17 cellular contexts compared by ENCODE assay signal in the genomic region with DNA sequence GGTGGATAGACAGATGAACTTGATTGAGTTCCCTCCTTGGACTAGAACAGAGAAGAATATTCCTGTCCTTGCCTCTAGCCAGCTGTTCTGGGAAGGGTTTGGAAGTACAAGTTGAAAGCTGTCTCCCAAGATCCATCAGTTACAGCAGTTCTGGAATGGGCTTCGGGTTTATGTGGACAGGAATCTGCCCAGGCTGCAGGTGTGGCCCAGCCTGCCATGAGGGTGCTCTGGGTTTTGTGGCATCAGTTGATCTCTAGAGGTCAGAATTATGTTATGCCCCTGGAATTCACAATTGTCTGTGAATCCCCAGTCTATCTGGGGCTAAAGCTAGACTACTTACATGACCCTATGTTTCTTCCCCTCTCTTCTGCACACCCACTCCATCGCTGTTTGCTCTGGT. TPM values are rescaled to one million over a fixed set of nuclear protein-coding genes. Genes with fewer than 3 reads are reported as not detected.
DNase-seq lines count a peak whose midpoint lies in the region; ATAC-seq and TF ChIP-seq lines count a peak whose summit lies in the region.
"Had no signal": no experiment of that assay in that cellular context is flagged by ENCODE, and none has a peak within 500 bp of the region (broad histone marks: within the 10 kb centered on the region; RNA-seq: fewer than 3 reads in every experiment).

No MANE protein-coding gene starts in this region.

- WGBS in right cardiac atrium = 65% methylated on average over 2 of the region's 2 CpGs
- WGBS in trophoblast cell (ENCODE audit: extremely low coverage, insufficient coverage, insufficient read length) = no CpG with 5 or more reads among the region's 2 CpGs

- no peak overlapping the region for H3K18ac ChIP-seq in trophoblast cell (ENCODE audit: low read length)

- H3K4me1 Mint-ChIP-seq in activated T-cell treated with anti-CD3 and anti-CD28 coated beads, Interleukin-2, amount 50 U/mL, for 4 hours (ENCODE audit: low read depth) = peaks cover 15% of the 10 kb centered on the region

- TF ChIP-seq POLR2A in uterus (IDR thresholded peaks at IDR 0.05) = no peak

- DNase-seq in right cardiac atrium (no peak), Right ventricle myocardium inferior (ENCODE audit: missing footprints) (no peak), glomerular visceral epithelial cell (ENCODE audit: extremely low spot score) (peak; percentile 45), trophoblast cell (peak; percentile 75 to 77), uterus (no peak), NOMO-1 (lab: John Stamatoyannopoulos, UW; ENCODE audit: unreplicated experiment in 2 of 2) (no peak)
- no peak for DNase-seq in activated T-cell treated with anti-CD3 and anti-CD28 coated beads, Interleukin-2, amount 50 U/mL, for 4 hours
- DNase-seq: AML-193; Calu3; CD8-positive, alpha-beta T cell; DMS79 treated with DMSO at 0.1 percent for 48 hours; GF-D8; HCEC 1CT had no signal

- H3K36me3 ChIP-seq in trophoblast cell (ENCODE audit: control insufficient read depth in 1 of 2, insufficient read depth in 2 of 2, low read length in 2 of 2) (no peaks in the 10 kb centered on the region), uterus (no peaks in the 10 kb centered on the region)

- no peak overlapping the region for H4K8ac ChIP-seq in trophoblast cell (ENCODE audit: low read depth, low read length)

- no peaks in the 10 kb centered on the region for H3K36me3 Mint-ChIP-seq in activated T-cell treated with anti-CD3 and anti-CD28 coated beads, Interleukin-2, amount 50 U/mL, for 4 hours (ENCODE audit: insufficient read depth)
- H3K36me3 Mint-ChIP-seq: CD8-positive, alpha-beta T cell; IgD-negative memory B cell had no signal

- H3K9me3 Mint-ChIP-seq in activated T-cell treated with anti-CD3 and anti-CD28 coated beads, Interleukin-2, amount 50 U/mL, for 4 hours = no peaks in the 10 kb centered on the region
- H3K9me3 Mint-ChIP-seq: CD8-positive, alpha-beta T cell; IgD-negative memory B cell had no signal

- H2BK120ac ChIP-seq in trophoblast cell (ENCODE audit: insufficient read depth, low read length, poor library complexity) = no peak overlapping the region

- no peak for TF ChIP-seq CTCF in uterus (IDR thresholded peaks at IDR 0.05)

- H3K79me2 ChIP-seq in trophoblast cell (ENCODE audit: control insufficient read depth, insufficient read depth, low read length, poor library complexity) = no peaks in the 10 kb centered on the region

- no peak overlapping the region for H3K9ac ChIP-seq in trophoblast cell (ENCODE audit: low read length)

- H4K12ac ChIP-seq in trophoblast cell (ENCODE audit: low read depth, low read length) = no peak overlapping the region

- peaks cover 2% of the 10 kb centered on the region for H3K27me3 Mint-ChIP-seq in activated T-cell treated with anti-CD3 and anti-CD28 coated beads, Interleukin-2, amount 50 U/mL, for 4 hours (ENCODE audit: low read depth)

- H3K27ac ChIP-seq in right cardiac atrium (ENCODE audit: low read length) (peak overlapping the region; percentile 15), trophoblast cell (ENCODE audit: low read depth, low read length) (no peak overlapping the region), uterus (peak overlapping the region; percentile 66 to 82)
- H3K27ac ChIP-seq: 22Rv1 had no signal

- H2AK5ac ChIP-seq in trophoblast cell (ENCODE audit: low read length) = no peak overlapping the region

- ATAC-seq in right cardiac atrium (no peak), Right ventricle myocardium inferior (no peak), GM18870 (IDR thresholded peaks at IDR 0.05; ENCODE audit: unreplicated experiment) (no peak)
- no peak for ATAC-seq in activated T-cell treated with anti-CD3 and anti-CD28 coated beads, Interleukin-2, amount 50 U/mL, for 4 hours
- ATAC-seq: A549; CD8-positive, alpha-beta T cell had no signal

- H3K4ac ChIP-seq in trophoblast cell (ENCODE audit: low read depth, low read length) = no peak overlapping the region

- H3K4me1 ChIP-seq in right cardiac atrium (ENCODE audit: control insufficient read depth, insufficient read depth, low read length) (peaks cover 15% of the 10 kb centered on the region), trophoblast cell (ENCODE audit: control insufficient read depth in 1 of 2, insufficient read depth in 2 of 2, low read length in 2 of 2) (peaks cover 4 to 5% of the 10 kb centered on the region in 2 experiments), uterus (no peaks in the 10 kb centered on the region)

- H3K14ac ChIP-seq in trophoblast cell (ENCODE audit: low read length) = no peak overlapping the region

- no peak overlapping the region for H2AFZ ChIP-seq in trophoblast cell (ENCODE audit: insufficient read depth, low read length, poor library complexity)

- no peak overlapping the region for H2BK12ac ChIP-seq in trophoblast cell (ENCODE audit: low read length)

- H3K4me3 Mint-ChIP-seq in activated T-cell treated with anti-CD3 and anti-CD28 coated beads, Interleukin-2, amount 50 U/mL, for 4 hours = no peak overlapping the region
- H3K4me3 Mint-ChIP-seq: CD8-positive, alpha-beta T cell; IgD-negative memory B cell had no signal

- no peaks in the 10 kb centered on the region for H3K79me1 ChIP-seq in trophoblast cell (ENCODE audit: low read length)

- H3K27me3 ChIP-seq in right cardiac atrium (ENCODE audit: control insufficient read depth, insufficient read depth) (no peaks in the 10 kb centered on the region), trophoblast cell (ENCODE audit: insufficient read depth, low read length) (no peaks in the 10 kb centered on the region), uterus (no peaks in the 10 kb centered on the region)

- no peaks in the 10 kb centered on the region for H3K9me3 ChIP-seq in right cardiac atrium (ENCODE audit: control insufficient read depth, low read length)
- peaks cover 2% of the 10 kb centered on the region for H3K9me3 ChIP-seq in trophoblast cell (ENCODE audit: insufficient read depth, low read depth, low read length)
- no peaks in the 10 kb centered on the region for H3K9me3 ChIP-seq in uterus
- H3K9me3 ChIP-seq: A549 had no signal

- no peak overlapping the region for H3K4me2 ChIP-seq in trophoblast cell (ENCODE audit: low read length)
- H3K4me2 ChIP-seq: A549 had no signal

- intact Hi-C loops in right cardiac atrium (cut with DNase I) = no loop called here
- intact Hi-C loops in Right ventricle myocardium inferior (cut with DNase I) = no loop called here
- intact Hi-C loops in uterus (cut with DNase I; ENCODE audit: low total_unique reads) = no loop called here

- no peak overlapping the region for H2BK5ac ChIP-seq in trophoblast cell (ENCODE audit: low read depth, low read length, poor library complexity)

- no peak overlapping the region for H3K23ac ChIP-seq in trophoblast cell (ENCODE audit: low read length)

- no peak overlapping the region for H3K4me3 ChIP-seq in right cardiac atrium (ENCODE audit: low read length)
- H3K4me3 ChIP-seq in trophoblast cell (ENCODE audit: low read depth, low read length) = no peak overlapping the region
- no peak overlapping the region for H3K4me3 ChIP-seq in uterus
- H3K4me3 ChIP-seq: A549 had no signal

- H4K91ac ChIP-seq in trophoblast cell (ENCODE audit: low read depth, low read length) = no peak overlapping the region

RNA-seq across cellular contexts. Expression of a gene that starts 4.9 kb away (rescaled TPM):
- total RNA-seq in right cardiac atrium = 100 to 1,000 TPM in 1 of 4 donors, 10 to 100 TPM in 3; 92.1 to 115 (median 95.1) TPM
- polyA plus RNA-seq in right cardiac atrium = 62.9 TPM
- 42.0 TPM for total RNA-seq in Right ventricle myocardium inferior
- 24.5 and 30.8 TPM in 2 replicates for polyA plus RNA-seq in trophoblast cell (2013)
- total RNA-seq in uterus = 100 to 1,000 TPM in 1 of 4 donors, 10 to 100 TPM in 3; 29.6 to 139 (median 53.1) TPM
- total RNA-seq in activated T-cell treated with anti-CD3 and anti-CD28 coated beads, Interleukin-2, amount 50 U/mL, for 4 hours = 100 to 1,000 TPM in 1 of 3 donors, 10 to 100 TPM in 2; 70.3 to 118 (median 71.4) TPM

Comparison
In these comparisons a context has a peak if more than half of its experiments do, and no peak if none do; other contexts are left out.
1. DNase-seq: peak in glomerular visceral epithelial cell (single experiment) and trophoblast cell (2 of 2); none in right cardiac atrium (0 of 3), Right ventricle myocardium inferior (single experiment), uterus (0 of 2), activated T-cell treated with anti-CD3 and anti-CD28 coated beads, Interleukin-2, amount 50 U/mL, for 4 hours (single experiment) and NOMO-1 (0 of 2).